ENCODE assay signal across 19 cellular contexts in the genomic region with DNA sequence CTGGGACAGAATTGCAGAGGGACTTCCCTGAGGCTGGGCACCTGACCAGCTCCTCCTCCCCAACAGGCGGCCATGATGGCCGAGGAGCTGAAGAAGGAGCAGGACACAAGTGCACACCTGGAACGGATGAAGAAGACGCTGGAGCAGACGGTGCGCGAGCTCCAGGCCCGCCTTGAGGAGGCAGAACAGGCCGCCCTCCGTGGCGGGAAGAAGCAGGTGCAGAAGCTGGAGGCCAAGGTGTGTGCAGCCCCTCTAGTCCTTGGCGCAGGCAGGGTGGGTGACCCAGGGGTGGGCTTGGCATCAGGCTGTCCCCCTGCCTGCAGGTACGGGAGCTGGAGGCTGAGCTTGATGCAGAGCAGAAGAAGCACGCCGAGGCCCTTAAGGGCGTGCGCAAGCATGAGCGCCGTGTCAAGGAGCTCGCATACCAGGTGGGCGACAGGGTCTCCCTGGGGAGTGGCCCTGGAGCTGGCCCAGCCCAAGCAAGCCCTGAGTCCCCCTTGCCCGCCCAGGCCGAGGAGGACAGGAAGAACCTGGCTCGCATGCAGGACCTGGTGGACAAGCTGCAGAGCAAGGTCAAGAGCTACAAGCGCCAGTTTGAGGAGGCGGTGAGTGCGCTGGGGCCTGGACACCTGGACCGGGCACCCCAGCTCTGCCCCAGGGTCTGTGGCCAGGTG. TPM values are rescaled to one million over a fixed set of nuclear protein-coding genes. Genes with fewer than 3 reads are reported as not detected.
"Had no signal": no experiment of that assay in that cellular context is flagged by ENCODE, and none has a peak within 500 bp of the region (broad histone marks: within the 10 kb centered on the region; RNA-seq: fewer than 3 reads in every experiment).

No MANE protein-coding gene starts in this region.

- H3K9me3 ChIP-seq: colonic mucosa, esophagus muscularis mucosa, neutrophil, spleen, thoracic aorta, upper lobe of right lung had no signal

- H3K36me3 ChIP-seq: colonic mucosa had no signal

- DNase-seq: activated CD4-positive, alpha-beta memory T cell treated with anti-CD3 and anti-CD28 coated beads, Interleukin-2, amount 10 ng/mL, durations not matched to agents 7 days and 5 days; activated CD4-positive, alpha-beta T cell treated with anti-CD3 and anti-CD28 coated beads for 4 hours; activated gamma-delta T cell; activated T-cell treated with anti-CD3 and anti-CD28 coated beads, Interleukin-2, amount 50 U/mL, for 4 hours; colonic mucosa; effector CD4-positive, alpha-beta T cell; hypothalamus; kidney glomerular epithelial cell; naive B cell; SIG-M5; spleen; upper lobe of right lung had no signal

- H3K4me3 Mint-ChIP-seq: activated CD4-positive, alpha-beta memory T cell treated with anti-CD3 and anti-CD28 coated beads, Interleukin-2, amount 10 ng/mL, durations not matched to agents 7 days and 5 days; activated T-cell treated with anti-CD3 and anti-CD28 coated beads, Interleukin-2, amount 50 U/mL, for 4 hours; naive B cell; T-helper 1 cell treated with Interleukin-12 subunit alpha and Interleukin-12 subunit beta and Interleukin-4 antibody, amounts not matched to agents 30 μg/mL and 1 μg/mL, for 36 hours had no signal

- H3K27me3 ChIP-seq: colonic mucosa, esophagus muscularis mucosa, neutrophil, spleen, upper lobe of right lung had no signal

- H3K9me3 Mint-ChIP-seq: activated CD4-positive, alpha-beta memory T cell treated with anti-CD3 and anti-CD28 coated beads, Interleukin-2, amount 10 ng/mL, durations not matched to agents 7 days and 5 days; activated T-cell treated with anti-CD3 and anti-CD28 coated beads, Interleukin-2, amount 50 U/mL, for 4 hours; naive B cell; T-helper 1 cell treated with Interleukin-12 subunit alpha and Interleukin-12 subunit beta and Interleukin-4 antibody, amounts not matched to agents 30 μg/mL and 1 μg/mL, for 36 hours had no signal

- H3K4me1 ChIP-seq: colonic mucosa, spleen, upper lobe of right lung had no signal

- ATAC-seq: activated T-cell treated with anti-CD3 and anti-CD28 coated beads, Interleukin-2, amount 50 U/mL, for 4 hours; sciatic nerve; upper lobe of right lung had no signal

- H3K4me3 ChIP-seq: colonic mucosa, esophagus muscularis mucosa, lung, spleen, thoracic aorta, upper lobe of right lung had no signal

- H3K27ac ChIP-seq: colonic mucosa, esophagus muscularis mucosa, neutrophil, spleen, thoracic aorta, upper lobe of right lung had no signal

- H3K27ac Mint-ChIP-seq: activated CD4-positive, alpha-beta memory T cell treated with anti-CD3 and anti-CD28 coated beads, Interleukin-2, amount 10 ng/mL, durations not matched to agents 7 days and 5 days; T-helper 1 cell treated with Interleukin-12 subunit alpha and Interleukin-12 subunit beta and Interleukin-4 antibody, amounts not matched to agents 30 μg/mL and 1 μg/mL, for 36 hours had no signal

- H3K27me3 Mint-ChIP-seq: activated CD4-positive, alpha-beta memory T cell treated with anti-CD3 and anti-CD28 coated beads, Interleukin-2, amount 10 ng/mL, durations not matched to agents 7 days and 5 days; naive B cell had no signal

RNA-seq across cellular contexts. Expression of a gene that starts 45.4 kb away (rescaled TPM):
- total RNA-seq: glomerular endothelial cell had no signal
